Comparison of ENCODE assay signal across 16 cellular contexts in the genomic region with DNA sequence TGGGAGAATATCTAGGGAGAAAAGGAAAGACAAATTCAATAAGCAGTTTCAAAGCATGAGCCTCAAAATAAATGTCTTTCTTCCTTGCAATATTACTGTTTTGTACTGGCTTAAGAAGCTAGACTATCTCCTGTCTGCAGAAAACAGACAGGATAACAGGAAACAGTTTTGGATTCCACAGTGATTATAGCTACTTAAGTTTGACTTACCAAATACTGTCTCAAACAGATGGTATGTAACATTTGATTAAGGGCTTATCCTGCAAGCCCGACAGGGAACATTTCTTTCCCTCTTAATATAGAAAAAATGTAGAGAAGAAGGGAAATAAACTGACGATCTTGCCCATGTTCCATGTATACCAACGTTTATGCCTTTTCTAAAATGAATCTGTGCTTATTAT.
DNase-seq lines count a peak whose midpoint lies in the region; ATAC-seq and TF ChIP-seq lines count a peak whose summit lies in the region.
"Had no signal": no experiment of that assay in that cellular context is flagged by ENCODE, and none has a peak within 500 bp of the region (broad histone marks: within the 10 kb centered on the region; RNA-seq: fewer than 3 reads in every experiment).

No MANE protein-coding gene starts in this region.

- H3K36me3 ChIP-seq in A673 (ENCODE audit: insufficient read depth, low read length, poor library complexity, severe bottlenecking) (no peaks in the 10 kb centered on the region), mesenchymal stem cell (ENCODE audit: control insufficient read depth in 1 of 2, insufficient read depth in 2 of 2, low read depth in 1 of 2, low read length in 2 of 2) (no peaks in the 10 kb centered on the region), HAP-1 (replicated peaks) (no peaks in the 10 kb centered on the region)
- H3K36me3 ChIP-seq: breast epithelium had no signal

- POLR2A ChIA-PET in A673 (lab: Charles Lee; ENCODE audit: low non-redundant PET) = no interaction called here

- H4K8ac ChIP-seq in mesenchymal stem cell (ENCODE audit: low read length) = no peak overlapping the region

- BruUV-seq in A673 (replicated peaks; lab: Mats Ljungman, UMichigan) = no TSS peak

- H3K4me1 ChIP-seq in A673 (ENCODE audit: insufficient read depth, low read length, poor library complexity, severe bottlenecking) (peaks cover 36% of the 10 kb centered on the region), mesenchymal stem cell (ENCODE audit: control insufficient read depth, insufficient read depth, low read depth, low read length) (peaks cover 4% of the 10 kb centered on the region), HAP-1 (peaks cover 48% of the 10 kb centered on the region)
- H3K4me1 ChIP-seq: breast epithelium had no signal

- no peak overlapping the region for H2BK5ac ChIP-seq in mesenchymal stem cell (ENCODE audit: low read depth, low read length, poor library complexity, severe bottlenecking)

- H3K27me3 Mint-ChIP-seq in HFFc6 (ENCODE audit: insufficient read depth) = no peaks in the 10 kb centered on the region

- no peaks in the 10 kb centered on the region for H3K9me3 Mint-ChIP-seq in HFFc6

- H3K9me3 ChIP-seq in A673 (ENCODE audit: low read depth, low read length, poor library complexity, severe bottlenecking) = no peaks in the 10 kb centered on the region
- no peaks in the 10 kb centered on the region for H3K9me3 ChIP-seq in mesenchymal stem cell (ENCODE audit: control insufficient read depth, low read length)
- no peaks in the 10 kb centered on the region for H3K9me3 ChIP-seq in HAP-1
- H3K9me3 ChIP-seq: breast epithelium had no signal

- in situ Hi-C loops in HAP-1 (cut with MboI; ENCODE audit: low sequenced_read_pairs) = loop anchor here (10.0 kb wide), 1 partner anchor 286 kb away; no protein-coding TSS in a partner anchor

- no peak overlapping the region for H3K9ac ChIP-seq in mesenchymal stem cell (ENCODE audit: low read length)

- H3K18ac ChIP-seq in mesenchymal stem cell (ENCODE audit: low read depth in 1 of 2, low read length in 2 of 2) = peak overlapping the region in 1 of 2 experiments; percentile 82

- TF ChIP-seq CTCF in A673 (conservative IDR thresholded peaks at IDR 0.05; ENCODE audit: low read depth, low read length) = no peak
- no peak for TF ChIP-seq CTCF in HFFc6 (IDR thresholded peaks at IDR 0.05)
- TF ChIP-seq CTCF in choroid plexus epithelial cell (conservative IDR thresholded peaks at IDR 0.05; ENCODE audit: low read depth, low read length) = no peak

- H2BK12ac ChIP-seq in mesenchymal stem cell (ENCODE audit: low read length in 2 of 2) = peak overlapping the region in 1 of 2 experiments; percentile 85

- WGBS in mesenchymal stem cell = 0% methylated on average over 1 of the region's 3 CpGs

- H3K23ac ChIP-seq in mesenchymal stem cell (ENCODE audit: low read length in 2 of 2) = no peak overlapping the region

- intact Hi-C loops in A673 (cut with micrococcal nuclease; ENCODE audit: unreplicated experiment) = no loop called here

- peak overlapping the region in 1 of 2 experiments; percentile 74 for H3K4ac ChIP-seq in mesenchymal stem cell (ENCODE audit: low read depth in 1 of 2, low read length in 2 of 2)

- H4K91ac ChIP-seq in mesenchymal stem cell (ENCODE audit: low read length) = no peak overlapping the region

- H3K79me1 ChIP-seq in mesenchymal stem cell (replicated peaks; ENCODE audit: low read length, poor library complexity, severe bottlenecking) = no peaks in the 10 kb centered on the region

- CTCF ChIA-PET in A673 (lab: Charles Lee) = interaction anchor here (0.6 kb wide), 1 partner anchor 912 kb away, joined by 7 read pairs; no protein-coding TSS in a partner anchor

- no peaks in the 10 kb centered on the region for H3K36me3 Mint-ChIP-seq in HFFc6 (ENCODE audit: low read depth)

- no peak overlapping the region for H2BK15ac ChIP-seq in mesenchymal stem cell (ENCODE audit: low read depth, poor library complexity, severe bottlenecking)

- no peak overlapping the region for H3K14ac ChIP-seq in mesenchymal stem cell (ENCODE audit: low read length in 2 of 2)

- H3K27me3 ChIP-seq in A673 (replicated peaks; ENCODE audit: insufficient read depth, low read depth, low read length, poor library complexity) (no peaks in the 10 kb centered on the region), mesenchymal stem cell (ENCODE audit: control insufficient read depth in 1 of 2, insufficient read depth in 1 of 2, low read length in 2 of 2) (no peaks in the 10 kb centered on the region), HAP-1 (ENCODE audit: low read depth) (no peaks in the 10 kb centered on the region)
- H3K27me3 ChIP-seq: breast epithelium had no signal

- peaks cover 69% of the 10 kb centered on the region for H3K4me1 Mint-ChIP-seq in HFFc6 (ENCODE audit: low read depth)

- H3K27ac Mint-ChIP-seq in HFFc6 = peak overlapping the region; percentile 53
- H3K27ac Mint-ChIP-seq: activated CD8-positive, alpha-beta T cell treated with anti-CD3 and anti-CD28 coated beads, Interleukin-2, amount 10 ng/mL, durations not matched to agents 7 days and 5 days had no signal

- H2BK120ac ChIP-seq in mesenchymal stem cell (ENCODE audit: low read depth, low read length) = peak overlapping the region; percentile 64

- H2AFZ ChIP-seq in mesenchymal stem cell (ENCODE audit: low read depth, low read length) = no peak overlapping the region

- no peak for ATAC-seq in HG02610 (IDR thresholded peaks at IDR 0.05; ENCODE audit: unreplicated experiment)
- ATAC-seq: activated CD8-positive, alpha-beta T cell treated with anti-CD3 and anti-CD28 coated beads, Interleukin-2, amount 10 ng/mL, durations not matched to agents 7 days and 5 days had no signal

- H3K27ac ChIP-seq in A673 (ENCODE audit: low read depth, low read length, poor library complexity, severe bottlenecking) (peak overlapping the region; percentile 82), mesenchymal stem cell (ENCODE audit: low read length, poor library complexity, severe bottlenecking) (no peak overlapping the region)
- H3K27ac ChIP-seq: breast epithelium, skin epidermis had no signal

- H3K4me2 ChIP-seq in mesenchymal stem cell (ENCODE audit: low read length, poor library complexity, severe bottlenecking) = no peak overlapping the region

- H3K4me3 ChIP-seq in A673 (ENCODE audit: low read depth, low read length, poor library complexity, severe bottlenecking) = no peak overlapping the region
- H3K4me3 ChIP-seq in choroid plexus epithelial cell (ENCODE audit: low read depth, low read length) = no peak overlapping the region
- no peak overlapping the region for H3K4me3 ChIP-seq in mesenchymal stem cell (ENCODE audit: insufficient read depth in 1 of 2, low read depth in 1 of 2, low read length in 2 of 2)
- H3K4me3 ChIP-seq in HAP-1 = no peak overlapping the region
- H3K4me3 ChIP-seq: breast epithelium, skin epidermis had no signal

- peak overlapping the region; percentile 56 for H3K4me3 Mint-ChIP-seq in HFFc6
- H3K4me3 Mint-ChIP-seq: activated CD8-positive, alpha-beta T cell treated with anti-CD3 and anti-CD28 coated beads, Interleukin-2, amount 10 ng/mL, durations not matched to agents 7 days and 5 days had no signal

- no peak overlapping the region for H2AK5ac ChIP-seq in mesenchymal stem cell (ENCODE audit: low read length, severe bottlenecking)

- peak; percentile 84 for DNase-seq in A673 (ENCODE audit: low spot score)
- peak; percentile 31 for DNase-seq in HFFc6
- peak; percentile 88 for DNase-seq in choroid plexus epithelial cell (ENCODE audit: low read depth)
- DNase-seq in mesenchymal stem cell = peak; percentile 71
- no peak for DNase-seq in glomerular visceral epithelial cell (ENCODE audit: extremely low spot score)
- no peak for DNase-seq in NCI-H1417 (lab: John Stamatoyannopoulos, UW)
- DNase-seq in HAP-1 (ENCODE audit: low spot score in 2 of 2) = no peak
- DNase-seq: activated CD8-positive, alpha-beta T cell treated with anti-CD3 and anti-CD28 coated beads, Interleukin-2, amount 10 ng/mL, durations not matched to agents 7 days and 5 days; activated gamma-delta T cell; AML-193; DMS79 treated with DMSO at 0.1 percent for 48 hours; NCI-H2081 treated with DMSO at 0.1 percent for 48 hours; SIG-M5 had no signal

Comparison
In these comparisons a context has a peak if more than half of its experiments do, and no peak if none do; other contexts are left out.
1. DNase-seq: peak in A673 (single experiment), HFFc6 (single experiment), choroid plexus epithelial cell (single experiment) and mesenchymal stem cell (single experiment); none in glomerular visceral epithelial cell (single experiment), NCI-H1417 (0 of 3) and HAP-1 (0 of 2).